Comparison of ENCODE assay signal across 1 cellular context in the genomic region with DNA sequence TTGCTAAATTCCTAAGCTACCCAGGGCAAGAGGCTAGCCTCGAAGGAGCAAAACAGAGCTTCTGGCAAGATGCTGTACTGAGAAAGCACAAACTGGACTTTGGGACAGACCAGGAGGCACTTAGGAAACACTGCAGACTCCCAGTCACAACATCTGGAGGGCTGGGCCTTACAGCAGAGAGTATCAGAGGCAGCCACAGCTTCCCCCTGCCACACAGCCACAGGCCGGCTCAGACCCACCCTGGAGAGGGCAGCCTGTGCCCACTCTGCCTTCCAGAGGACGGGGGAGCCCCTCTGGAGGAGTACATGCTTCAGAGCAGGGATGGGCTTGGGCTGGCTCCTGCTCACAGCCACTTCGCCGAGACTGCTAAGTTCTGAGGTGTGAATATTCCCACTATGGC.
TF ChIP-seq lines count a peak whose summit lies in the region.

No MANE protein-coding gene starts in this region.

TF ChIP-seq in HepG2, 621 proteins besides CTCF, POLR2A, EP300 and RAD21 (continued from another document):
- TF ChIP-seq, protein P1, sequence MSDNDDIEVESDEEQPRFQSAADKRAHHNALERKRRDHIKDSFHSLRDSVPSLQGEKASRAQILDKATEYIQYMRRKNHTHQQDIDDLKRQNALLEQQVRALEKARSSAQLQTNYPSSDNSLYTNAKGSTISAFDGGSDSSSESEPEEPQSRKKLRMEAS (IDR thresholded peaks at IDR 0.05): no peak
